ENCODE assay signal across 9 cellular contexts in genomic region chr18:77087391-77088141, GRCh38. TPM values are rescaled to one million over a fixed set of nuclear protein-coding genes. Genes with fewer than 3 reads are reported as not detected.
A peak's percentile ranks its signal among the peaks of the same experiment; 100 is the strongest.
DNase-seq lines count a peak whose midpoint lies in the region; ATAC-seq and TF ChIP-seq lines count a peak whose summit lies in the region.
"Had no signal": no experiment of that assay in that cellular context is flagged by ENCODE, and none has a peak within 500 bp of the region (broad histone marks: within the 10 kb centered on the region; RNA-seq: fewer than 3 reads in every experiment).

No MANE protein-coding gene starts in this region.

- TF ChIP-seq CTCF in foreskin keratinocyte (conservative IDR thresholded peaks at IDR 0.05) (no peak), thoracic aorta (IDR thresholded peaks at IDR 0.05) (no peak)

- H3K27me3 ChIP-seq in foreskin keratinocyte (no peaks in the 10 kb centered on the region), mucosa of stomach (ENCODE audit: control insufficient read depth, insufficient read depth, low read length) (no peaks in the 10 kb centered on the region), thoracic aorta (replicated peaks; ENCODE audit: insufficient read depth) (no peaks in the 10 kb centered on the region)
- no peaks in the 10 kb centered on the region for H3K27me3 ChIP-seq in effector memory CD4-positive, alpha-beta T cell (replicated peaks; ENCODE audit: control insufficient read depth, insufficient read depth, low read length, poor library complexity, severe bottlenecking)

- peaks cover 43% of the 10 kb centered on the region for H3K4me1 Mint-ChIP-seq in T-helper 17 cell

- H3K4me3 Mint-ChIP-seq in T-helper 17 cell, result no peak overlapping the region

- H3K36me3 ChIP-seq in mucosa of stomach (ENCODE audit: control insufficient read depth, insufficient read depth, low read length) (no peaks in the 10 kb centered on the region), thoracic aorta (no peaks in the 10 kb centered on the region)
- peaks cover 17% of the 10 kb centered on the region for H3K36me3 ChIP-seq in effector memory CD4-positive, alpha-beta T cell (ENCODE audit: control insufficient read depth, insufficient read depth, low read length)

- ATAC-seq in T-helper 17 cell (no peak), foreskin keratinocyte (peak; percentile 27), thoracic aorta (ENCODE audit: insufficient number of reproducible peaks, low FRiP score, low read depth) (peak; percentile 23), GM19324 (IDR thresholded peaks at IDR 0.05; ENCODE audit: low FRiP score, unreplicated experiment) (no peak), HG02870 (IDR thresholded peaks at IDR 0.05; ENCODE audit: unreplicated experiment) (no peak)

- H3K27ac ChIP-seq in foreskin keratinocyte (peak overlapping the region; percentile 4), thoracic aorta (peak overlapping the region; percentile 44 to 59)
- H3K27ac ChIP-seq in effector memory CD4-positive, alpha-beta T cell (ENCODE audit: insufficient read depth, low read length, poor library complexity, severe bottlenecking), result no peak overlapping the region

- DNase-seq in T-helper 17 cell (no peak), foreskin keratinocyte (no peak), thoracic aorta (ENCODE audit: low spot score) (no peak), DMS114 treated with DMSO at 0.1 percent for 48 hours (lab: John Stamatoyannopoulos, UW; ENCODE audit: unreplicated experiment) (no peak)
- no peak for DNase-seq in effector memory CD4-positive, alpha-beta T cell
- DNase-seq: activated CD4-positive, alpha-beta T cell treated with anti-CD3 and anti-CD28 coated beads, Interleukin-2, amount 50 U/mL, for 48 hours had no signal

- H3K4me1 ChIP-seq in foreskin keratinocyte (peaks cover 28% of the 10 kb centered on the region), mucosa of stomach (ENCODE audit: control insufficient read depth, insufficient read depth, low read length) (peaks cover 53% of the 10 kb centered on the region), thoracic aorta (ENCODE audit: control insufficient read depth in 1 of 2, low read depth in 2 of 2) (peaks cover 26 to 62% of the 10 kb centered on the region in 2 donors)
- peaks cover 22% of the 10 kb centered on the region for H3K4me1 ChIP-seq in effector memory CD4-positive, alpha-beta T cell (ENCODE audit: control insufficient read depth, insufficient read depth, low read length, poor library complexity, severe bottlenecking)

- peak overlapping the region; percentile 82 for H3K27ac Mint-ChIP-seq in T-helper 17 cell

- H3K4me3 ChIP-seq in mucosa of stomach (ENCODE audit: low read length) (peak overlapping the region; percentile 10), thoracic aorta (peak overlapping the region; percentile 67)
- H3K4me3 ChIP-seq in effector memory CD4-positive, alpha-beta T cell (ENCODE audit: insufficient read depth, low read depth, low read length, poor library complexity, severe bottlenecking), result no peak overlapping the region

- peaks cover 5% of the 10 kb centered on the region for H3K36me3 Mint-ChIP-seq in T-helper 17 cell (ENCODE audit: low read depth)

- no peaks in the 10 kb centered on the region for H3K27me3 Mint-ChIP-seq in T-helper 17 cell

- H3K9me3 ChIP-seq in T-helper 17 cell (ENCODE audit: control insufficient read depth, low read length, poor library complexity, severe bottlenecking), result no peaks in the 10 kb centered on the region
- H3K9me3 ChIP-seq in mucosa of stomach (ENCODE audit: control insufficient read depth, low read length), result no peaks in the 10 kb centered on the region
- no peaks in the 10 kb centered on the region for H3K9me3 ChIP-seq in thoracic aorta
- no peaks in the 10 kb centered on the region for H3K9me3 ChIP-seq in effector memory CD4-positive, alpha-beta T cell (ENCODE audit: control insufficient read depth, low read length)

- no peak overlapping the region for H3K9ac ChIP-seq in mucosa of stomach (ENCODE audit: low read length)

RNA-seq across cellular contexts. Expression of gene MBP, which starts 45.0 kb away (rescaled TPM):
- total RNA-seq in T-helper 17 cell (100 to 1,000 TPM in 1 of 2 donors, 10 to 100 TPM in 1; 97.7 to 127 TPM), foreskin keratinocyte (24.7 and 26.6 TPM in 2 replicates), thoracic aorta (10 to 100 TPM; 41.7 to 42.2 TPM)
- 9.3 and 9.5 TPM in 2 replicates for polyA plus RNA-seq in foreskin keratinocyte

Comparison
In these comparisons a context has a peak if more than half of its experiments do, and no peak if none do; other contexts are left out.
1. ATAC-seq: peak in foreskin keratinocyte (single experiment) and thoracic aorta (single experiment); none in T-helper 17 cell (single experiment), GM19324 (single experiment) and HG02870 (single experiment).